20 cellular contexts compared by ENCODE assay signal in genomic region chr7:28977881-28978280, GRCh38. TPM values are rescaled to one million over a fixed set of nuclear protein-coding genes. Genes with fewer than 3 reads are reported as not detected.
A peak's percentile ranks its signal among the peaks of the same experiment; 100 is the strongest.
DNase-seq lines count a peak whose midpoint lies in the region; ATAC-seq and TF ChIP-seq lines count a peak whose summit lies in the region.
"Had no signal": no experiment of that assay in that cellular context is flagged by ENCODE, and none has a peak within 500 bp of the region (broad histone marks: within the 10 kb centered on the region; RNA-seq: fewer than 3 reads in every experiment).

No MANE protein-coding gene starts in this region.

- DNase-seq in ELF-1 (ENCODE audit: low read depth, low spot score) = peak; percentile 36
- peak; percentile 95 for DNase-seq in SK-N-DZ (ENCODE audit: low spot score)
- peak; percentile 76 for DNase-seq in islet precursor cell
- DNase-seq in stimulated activated naive B cell treated with anti-CD40 and anti-IgM and Interleukin-4, amounts not matched to agents 10 μg/mL and 1 μg/mL and 100 μg/mL, for 72 hours = no peak
- no peak for DNase-seq in activated CD4-positive, alpha-beta T cell treated with anti-CD3 and anti-CD28 coated beads, Interleukin-2, amount 50 U/mL, for 1 hour
- DNase-seq in lower leg skin (ENCODE audit: low spot score in 2 of 2) = no peak
- no peak for DNase-seq in mesenteric fat pad (ENCODE audit: low spot score)
- DNase-seq: Caco-2; CD4-positive, CD25-positive, alpha-beta regulatory T cell; CD8-positive, alpha-beta T cell; DMS153; DND-41; GDM1; H9 had no signal

- peaks cover 3 to 9% of the 10 kb centered on the region in 2 donors for H3K36me3 Mint-ChIP-seq in stimulated activated naive B cell treated with anti-CD40 and anti-IgM and Interleukin-4, amounts not matched to agents 10 μg/mL and 1 μg/mL and 100 μg/mL, for 72 hours
- H3K36me3 Mint-ChIP-seq: CD4-positive, CD25-positive, alpha-beta regulatory T cell; CD8-positive, alpha-beta T cell had no signal

- no peaks in the 10 kb centered on the region for H3K4me1 Mint-ChIP-seq in stimulated activated naive B cell treated with anti-CD40 and anti-IgM and Interleukin-4, amounts not matched to agents 10 μg/mL and 1 μg/mL and 100 μg/mL, for 72 hours
- H3K4me1 Mint-ChIP-seq: CD4-positive, CD25-positive, alpha-beta regulatory T cell had no signal

- H3K4me3 ChIP-seq in lower leg skin (ENCODE audit: low read depth, poor library complexity, severe bottlenecking) = no peak overlapping the region
- H3K4me3 ChIP-seq: BLaER1, GM12878, GM23338 had no signal

- no peak for TF ChIP-seq POLR2A in lower leg skin (IDR thresholded peaks at IDR 0.05)

- H3K27me3 Mint-ChIP-seq in stimulated activated naive B cell treated with anti-CD40 and anti-IgM and Interleukin-4, amounts not matched to agents 10 μg/mL and 1 μg/mL and 100 μg/mL, for 72 hours = peaks cover 36 to 38% of the 10 kb centered on the region in 2 donors
- H3K27me3 Mint-ChIP-seq: CD4-positive, CD25-positive, alpha-beta regulatory T cell had no signal

- peaks cover 10 to 11% of the 10 kb centered on the region in 2 donors for H3K9me3 Mint-ChIP-seq in stimulated activated naive B cell treated with anti-CD40 and anti-IgM and Interleukin-4, amounts not matched to agents 10 μg/mL and 1 μg/mL and 100 μg/mL, for 72 hours

- peak; percentile 27 to 34 for ATAC-seq in stimulated activated naive B cell treated with anti-CD40 and anti-IgM and Interleukin-4, amounts not matched to agents 10 μg/mL and 1 μg/mL and 100 μg/mL, for 72 hours (replicated peaks)
- ATAC-seq: CD8-positive, alpha-beta T cell; GM12878; GM23338; HCT116 had no signal

- intact Hi-C loops in lower leg skin (cut with DNase I; ENCODE audit: low total_unique reads) = no loop called here

- 21 to 53% methylated on average over 1 of the region's 1 CpG for WGBS in lower leg skin, 2 donors

- no peak for TF ChIP-seq CTCF in lower leg skin (IDR thresholded peaks at IDR 0.05)

- no peak overlapping the region for H3K4me3 Mint-ChIP-seq in stimulated activated naive B cell treated with anti-CD40 and anti-IgM and Interleukin-4, amounts not matched to agents 10 μg/mL and 1 μg/mL and 100 μg/mL, for 72 hours
- H3K4me3 Mint-ChIP-seq: CD4-positive, CD25-positive, alpha-beta regulatory T cell; CD8-positive, alpha-beta T cell; GM23338; H9 had no signal

- no peak overlapping the region for H3K27ac Mint-ChIP-seq in stimulated activated naive B cell treated with anti-CD40 and anti-IgM and Interleukin-4, amounts not matched to agents 10 μg/mL and 1 μg/mL and 100 μg/mL, for 72 hours
- H3K27ac Mint-ChIP-seq: CD4-positive, CD25-positive, alpha-beta regulatory T cell; CD8-positive, alpha-beta T cell; GM23338; H9 had no signal

RNA-seq across cellular contexts. Expression of gene TRIL, which starts 19.8 kb away (rescaled TPM):
- 16.8 and 19.0 TPM in 2 replicates for polyA plus RNA-seq in SK-N-DZ (2014; cell fraction: cytosol; rRNA removed)
- 7.2 and 7.3 TPM in 2 replicates for polyA plus RNA-seq in SK-N-DZ (2014; cell fraction: nucleus; rRNA removed)
- total RNA-seq in lower leg skin = 1 to 10 TPM in 2 of 4 donors, under 1 TPM in 2; 0.89 to 3.9 (median 1.9) TPM
- total RNA-seq in mesenteric fat pad = 3.7 TPM
- total RNA-seq: A172; CD4-positive, CD25-positive, alpha-beta regulatory T cell; CD8-positive, alpha-beta T cell; GM12878; H4 had no signal
- polyA plus RNA-seq: CD4-positive, CD25-positive, alpha-beta regulatory T cell; GM12878 had no signal

Comparison
In these comparisons a context has a peak if more than half of its experiments do, and no peak if none do; other contexts are left out.
1. DNase-seq: peak in ELF-1 (single experiment), SK-N-DZ (single experiment) and islet precursor cell (single experiment); none in stimulated activated naive B cell treated with anti-CD40 and anti-IgM and Interleukin-4, amounts not matched to agents 10 μg/mL and 1 μg/mL and 100 μg/mL, for 72 hours (single experiment), activated CD4-positive, alpha-beta T cell treated with anti-CD3 and anti-CD28 coated beads, Interleukin-2, amount 50 U/mL, for 1 hour (single experiment), lower leg skin (0 of 2) and mesenteric fat pad (single experiment).